ENCODE assay signal across 8 cellular contexts in the genomic region with DNA sequence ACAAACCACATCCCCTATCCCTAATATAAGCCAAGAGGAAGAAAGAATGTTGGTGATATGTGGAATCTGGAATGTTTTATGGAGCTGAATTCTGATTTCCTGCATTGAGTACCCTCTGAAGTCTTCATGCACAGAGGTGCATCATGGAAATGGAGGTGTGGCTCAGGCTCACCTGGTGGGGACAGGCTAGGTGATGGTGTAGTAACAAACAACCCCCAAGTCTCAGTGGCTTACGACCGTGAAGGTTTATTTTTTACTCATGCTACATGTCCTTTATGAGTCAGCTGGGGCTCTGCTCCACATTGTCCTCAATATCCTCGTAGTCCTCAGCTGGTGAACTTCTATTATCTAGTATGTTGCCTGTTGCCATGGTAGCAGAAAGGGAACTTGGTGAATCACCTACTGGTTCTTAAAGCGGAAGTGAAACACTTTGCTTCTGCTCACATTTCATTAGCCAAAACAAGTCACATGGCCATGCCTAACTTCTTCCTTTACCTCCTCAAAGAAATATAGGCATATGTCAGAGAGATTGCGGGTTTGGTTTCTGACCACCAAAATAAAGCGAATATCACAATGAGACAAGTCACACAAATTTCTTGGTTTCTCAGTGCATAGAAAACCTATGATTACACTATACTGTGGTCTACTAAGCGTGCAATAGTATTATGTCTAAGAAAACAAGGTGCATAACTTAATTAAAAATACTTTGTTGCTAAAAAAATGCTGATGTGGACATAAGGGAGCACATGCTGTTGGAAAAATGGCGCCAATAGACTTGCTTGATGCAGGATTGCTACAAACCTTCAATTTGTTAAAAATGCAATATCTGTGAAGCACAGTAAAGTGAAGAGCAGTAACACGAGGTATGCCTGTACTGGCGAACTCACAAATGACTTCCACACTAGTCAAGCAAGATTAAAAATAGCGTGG. TPM values are rescaled to one million over a fixed set of nuclear protein-coding genes. Genes with fewer than 3 reads are reported as not detected.
DNase-seq lines count a peak whose midpoint lies in the region; ATAC-seq and TF ChIP-seq lines count a peak whose summit lies in the region.

A gene with protein sequence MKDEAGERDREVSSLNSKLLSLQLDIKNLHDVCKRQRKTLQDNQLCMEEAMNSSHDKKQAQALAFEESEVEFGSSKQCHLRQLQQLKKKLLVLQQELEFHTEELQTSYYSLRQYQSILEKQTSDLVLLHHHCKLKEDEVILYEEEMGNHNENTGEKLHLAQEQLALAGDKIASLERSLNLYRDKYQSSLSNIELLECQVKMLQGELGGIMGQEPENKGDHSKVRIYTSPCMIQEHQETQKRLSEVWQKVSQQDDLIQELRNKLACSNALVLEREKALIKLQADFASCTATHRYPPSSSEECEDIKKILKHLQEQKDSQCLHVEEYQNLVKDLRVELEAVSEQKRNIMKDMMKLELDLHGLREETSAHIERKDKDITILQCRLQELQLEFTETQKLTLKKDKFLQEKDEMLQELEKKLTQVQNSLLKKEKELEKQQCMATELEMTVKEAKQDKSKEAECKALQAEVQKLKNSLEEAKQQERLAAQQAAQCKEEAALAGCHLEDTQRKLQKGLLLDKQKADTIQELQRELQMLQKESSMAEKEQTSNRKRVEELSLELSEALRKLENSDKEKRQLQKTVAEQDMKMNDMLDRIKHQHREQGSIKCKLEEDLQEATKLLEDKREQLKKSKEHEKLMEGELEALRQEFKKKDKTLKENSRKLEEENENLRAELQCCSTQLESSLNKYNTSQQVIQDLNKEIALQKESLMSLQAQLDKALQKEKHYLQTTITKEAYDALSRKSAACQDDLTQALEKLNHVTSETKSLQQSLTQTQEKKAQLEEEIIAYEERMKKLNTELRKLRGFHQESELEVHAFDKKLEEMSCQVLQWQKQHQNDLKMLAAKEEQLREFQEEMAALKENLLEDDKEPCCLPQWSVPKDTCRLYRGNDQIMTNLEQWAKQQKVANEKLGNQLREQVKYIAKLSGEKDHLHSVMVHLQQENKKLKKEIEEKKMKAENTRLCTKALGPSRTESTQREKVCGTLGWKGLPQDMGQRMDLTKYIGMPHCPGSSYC (minus strand): TSS at position 51 of the 930 bp plus-strand sequence. CDS start 947 bp downstream, outside the sequence.

- DNase-seq in AG04450 (ENCODE audit: low read depth, low spot score) (peak; percentile 6), NAMALWA (ENCODE audit: low spot score) (peak; percentile 97), astrocyte of the hippocampus (ENCODE audit: low read depth, low spot score) (peak; percentile 77), left lung (peak in 1 of 2 donors; percentile 46), OCI-M2 (lab: John Stamatoyannopoulos, UW; ENCODE audit: unreplicated experiment) (no peak), vagina (ENCODE audit: extremely low spot score in 2 of 2) (no peak)

- ATAC-seq in GM18498 (IDR thresholded peaks at IDR 0.05; ENCODE audit: unreplicated experiment): peak; percentile 98
- ATAC-seq in HG02678 (IDR thresholded peaks at IDR 0.05; ENCODE audit: unreplicated experiment): peak; percentile 98
- ATAC-seq in left lung: peak; percentile 91

- peaks cover 0 to 6% of the 10 kb centered on the region in 2 donors for H3K4me1 ChIP-seq in left lung
- H3K4me1 ChIP-seq in vagina: no peaks in the 10 kb centered on the region

- TF ChIP-seq CTCF in AG04450 (IDR thresholded peaks at IDR 0.05; ENCODE audit: low read depth, low read length) (no peak), left lung (IDR thresholded peaks at IDR 0.05) (no peak), vagina (IDR thresholded peaks at IDR 0.05) (no peak)

- no peak for TF ChIP-seq POLR2A in vagina (IDR thresholded peaks at IDR 0.05)

- H3K36me3 ChIP-seq in left lung (no peaks in the 10 kb centered on the region), vagina (no peaks in the 10 kb centered on the region)

- no peaks in the 10 kb centered on the region for H3K9me3 ChIP-seq in AG04450 (ENCODE audit: control insufficient read depth, insufficient read depth, low read length)
- no peaks in the 10 kb centered on the region for H3K9me3 ChIP-seq in left lung
- no peaks in the 10 kb centered on the region for H3K9me3 ChIP-seq in vagina

- no peak within 1 kb of the TSS for H3K27ac ChIP-seq in AG04450 (ENCODE audit: low read depth, low read length)
- peak within 1 kb of the TSS; percentile 17 to 73 for H3K27ac ChIP-seq in left lung
- H3K27ac ChIP-seq in vagina: no peak within 1 kb of the TSS

- H3K4me3 ChIP-seq in AG04450 (ENCODE audit: low read depth, low read length) (no peak within 1 kb of the TSS), left lung (no peak within 1 kb of the TSS), vagina (no peak within 1 kb of the TSS)

- intact Hi-C loops in left lung (cut with DNase I): no loop called here
- intact Hi-C loops in vagina (cut with DNase I): no loop called here

- no peaks in the 10 kb centered on the region for H3K27me3 ChIP-seq in AG04450 (ENCODE audit: control insufficient read depth, insufficient read depth, low read length)
- no peaks in the 10 kb centered on the region for H3K27me3 ChIP-seq in left lung
- no peaks in the 10 kb centered on the region for H3K27me3 ChIP-seq in vagina

- POLR2A ChIA-PET in AG04450 (lab: Yijun Ruan, JAX): no interaction called here

- CTCF ChIA-PET in AG04450 (lab: Charles Lee): no interaction called here

RNA-seq across cellular contexts. Expression of the gene that starts here (rescaled TPM):
- 0.05 TPM in 1 of 2 replicates, not detected in the other for polyA plus RNA-seq in AG04450 (2011; rRNA removed)
- 0.51 and 0.78 TPM in 2 replicates for polyA minus RNA-seq in AG04450 (2011; rRNA and poly(A)+ RNA removed)
- under 1 TPM; 0.47 to 0.67 TPM for total RNA-seq in left lung
- not detected for total RNA-seq in vagina

Comparison
In these comparisons a context has a peak if more than half of its experiments do, and no peak if none do; other contexts are left out.
1. Peak in DNase-seq in AG04450; RNA of the gene not detected or under 1 TPM.
2. Peak in ATAC-seq and H3K27ac ChIP-seq in left lung; RNA of the gene not detected or under 1 TPM.
3. DNase-seq: peak in NAMALWA (single experiment) and astrocyte of the hippocampus (single experiment); none in OCI-M2 (single experiment) and vagina (0 of 2).
4. Peak in every context shown above with its lines, with median percentiles within 50 percentile points of each other: ATAC-seq.